In the genomic region with DNA sequence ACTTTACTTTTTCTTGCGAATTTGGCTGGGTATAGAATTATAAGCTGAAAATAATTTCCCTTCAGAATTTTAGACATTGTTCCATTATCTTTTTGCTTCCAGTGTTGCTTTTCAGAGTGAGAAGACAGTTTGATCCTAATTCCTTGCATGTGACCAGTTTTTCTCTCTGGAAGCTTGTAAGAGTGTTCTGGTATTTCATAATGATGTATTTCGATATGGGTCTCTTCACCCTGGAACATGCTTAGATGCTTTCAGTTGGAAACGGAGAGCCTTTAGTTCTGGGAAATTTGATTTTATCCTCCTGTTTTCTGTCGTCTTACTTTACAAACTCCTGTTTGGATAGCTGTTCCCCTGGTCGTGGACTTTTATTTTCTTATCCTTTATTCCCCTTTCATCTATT, we compare ENCODE assay signal across 20 cellular contexts. TPM values are rescaled to one million over a fixed set of nuclear protein-coding genes. Genes with fewer than 3 reads are reported as not detected.
"Had no signal": no experiment of that assay in that cellular context is flagged by ENCODE, and none has a peak within 500 bp of the region (broad histone marks: within the 10 kb centered on the region; RNA-seq: fewer than 3 reads in every experiment).

No MANE protein-coding gene starts in this region.

- H3K4me1 ChIP-seq: prostate gland had no signal

- H3K36me3 ChIP-seq: left lung, prostate gland, tibial nerve had no signal

- H3K27ac Mint-ChIP-seq: activated CD4-positive, alpha-beta memory T cell treated with anti-CD3 and anti-CD28 coated beads for 36 hours; activated CD4-positive, alpha-beta T cell treated with anti-CD3 and anti-CD28 coated beads for 36 hours; activated naive CD4-positive, alpha-beta T cell treated with anti-CD3 and anti-CD28 coated beads, Interleukin-2, amount 10 ng/mL, durations not matched to agents 7 days and 5 days; activated T-cell treated with anti-CD3 and anti-CD28 coated beads, Interleukin-2, amount 50 U/mL, for 24 hours; memory B cell; natural killer cell; stimulated activated naive B cell treated with anti-CD40 and anti-IgM and Interleukin-4, amounts not matched to agents 10 μg/mL and 1 μg/mL and 100 μg/mL, for 72 hours; T-helper 1 cell treated with Interleukin-12 subunit alpha and Interleukin-12 subunit beta and Interleukin-4 antibody, amounts not matched to agents 30 μg/mL and 1 μg/mL, for 36 hours had no signal

- DNase-seq: activated CD4-positive, alpha-beta memory T cell treated with anti-CD3 and anti-CD28 coated beads for 36 hours; activated CD4-positive, alpha-beta T cell treated with anti-CD3 and anti-CD28 coated beads for 36 hours; activated naive CD4-positive, alpha-beta T cell treated with anti-CD3 and anti-CD28 coated beads, Interleukin-2, amount 10 ng/mL, durations not matched to agents 7 days and 5 days; activated T-cell treated with anti-CD3 and anti-CD28 coated beads, Interleukin-2, amount 50 U/mL, for 24 hours; natural killer cell; nucleus accumbens; stimulated activated CD4-positive, alpha-beta T cell treated with anti-CD3 and anti-CD28 coated beads, Interleukin-4, amount 100 ng/mL, for 1 hour; stimulated activated naive B cell treated with anti-CD40 and anti-IgM and Interleukin-4, amounts not matched to agents 10 μg/mL and 1 μg/mL and 100 μg/mL, for 72 hours; substantia nigra had no signal

- ATAC-seq: activated CD4-positive, alpha-beta T cell treated with anti-CD3 and anti-CD28 coated beads for 36 hours; natural killer cell; stimulated activated naive B cell treated with anti-CD40 and anti-IgM and Interleukin-4, amounts not matched to agents 10 μg/mL and 1 μg/mL and 100 μg/mL, for 72 hours had no signal

- H3K36me3 Mint-ChIP-seq: activated CD4-positive, alpha-beta memory T cell treated with anti-CD3 and anti-CD28 coated beads for 36 hours; activated naive CD4-positive, alpha-beta T cell treated with anti-CD3 and anti-CD28 coated beads, Interleukin-2, amount 10 ng/mL, durations not matched to agents 7 days and 5 days; natural killer cell; stimulated activated naive B cell treated with anti-CD40 and anti-IgM and Interleukin-4, amounts not matched to agents 10 μg/mL and 1 μg/mL and 100 μg/mL, for 72 hours had no signal

- H3K9me3 ChIP-seq: left lung, prostate gland, tibial nerve had no signal

- H3K27ac ChIP-seq: cardiac muscle cell, hepatocyte, left lung, prostate gland had no signal

- H3K4me3 Mint-ChIP-seq: activated CD4-positive, alpha-beta memory T cell treated with anti-CD3 and anti-CD28 coated beads for 36 hours; activated CD4-positive, alpha-beta T cell treated with anti-CD3 and anti-CD28 coated beads for 36 hours; activated naive CD4-positive, alpha-beta T cell treated with anti-CD3 and anti-CD28 coated beads, Interleukin-2, amount 10 ng/mL, durations not matched to agents 7 days and 5 days; activated T-cell treated with anti-CD3 and anti-CD28 coated beads, Interleukin-2, amount 50 U/mL, for 24 hours; memory B cell; natural killer cell; stimulated activated naive B cell treated with anti-CD40 and anti-IgM and Interleukin-4, amounts not matched to agents 10 μg/mL and 1 μg/mL and 100 μg/mL, for 72 hours; T-helper 1 cell treated with Interleukin-12 subunit alpha and Interleukin-12 subunit beta and Interleukin-4 antibody, amounts not matched to agents 30 μg/mL and 1 μg/mL, for 36 hours had no signal

- H3K27me3 ChIP-seq: cardiac muscle cell, hepatocyte, left lung, tibial nerve had no signal

- H3K4me3 ChIP-seq: cardiac muscle cell, hepatocyte, left lung, prostate gland, tibial nerve had no signal

- FAIRE-seq: colon, endothelial cell of umbilical vein, keratinocyte had no signal

- H3K27me3 Mint-ChIP-seq: activated CD4-positive, alpha-beta memory T cell treated with anti-CD3 and anti-CD28 coated beads for 36 hours; activated CD4-positive, alpha-beta T cell treated with anti-CD3 and anti-CD28 coated beads for 36 hours; activated T-cell treated with anti-CD3 and anti-CD28 coated beads, Interleukin-2, amount 50 U/mL, for 24 hours; stimulated activated naive B cell treated with anti-CD40 and anti-IgM and Interleukin-4, amounts not matched to agents 10 μg/mL and 1 μg/mL and 100 μg/mL, for 72 hours had no signal

- H3K4me1 Mint-ChIP-seq: activated CD4-positive, alpha-beta T cell treated with anti-CD3 and anti-CD28 coated beads for 36 hours; activated naive CD4-positive, alpha-beta T cell treated with anti-CD3 and anti-CD28 coated beads, Interleukin-2, amount 10 ng/mL, durations not matched to agents 7 days and 5 days; memory B cell; natural killer cell; stimulated activated naive B cell treated with anti-CD40 and anti-IgM and Interleukin-4, amounts not matched to agents 10 μg/mL and 1 μg/mL and 100 μg/mL, for 72 hours had no signal

- H3K9me3 Mint-ChIP-seq: activated CD4-positive, alpha-beta memory T cell treated with anti-CD3 and anti-CD28 coated beads for 36 hours; activated naive CD4-positive, alpha-beta T cell treated with anti-CD3 and anti-CD28 coated beads, Interleukin-2, amount 10 ng/mL, durations not matched to agents 7 days and 5 days; activated T-cell treated with anti-CD3 and anti-CD28 coated beads, Interleukin-2, amount 50 U/mL, for 24 hours; memory B cell; natural killer cell; stimulated activated naive B cell treated with anti-CD40 and anti-IgM and Interleukin-4, amounts not matched to agents 10 μg/mL and 1 μg/mL and 100 μg/mL, for 72 hours; T-helper 1 cell treated with Interleukin-12 subunit alpha and Interleukin-12 subunit beta and Interleukin-4 antibody, amounts not matched to agents 30 μg/mL and 1 μg/mL, for 36 hours had no signal

RNA-seq across cellular contexts. Expression of a gene that starts 53.4 kb away (rescaled TPM):
- total RNA-seq: activated CD4-positive, alpha-beta memory T cell treated with anti-CD3 and anti-CD28 coated beads for 36 hours; activated CD4-positive, alpha-beta T cell treated with anti-CD3 and anti-CD28 coated beads for 36 hours; endothelial cell of umbilical vein; fibroblast of lung; left lung; natural killer cell; prostate gland had no signal
- polyA plus RNA-seq: endothelial cell of umbilical vein, fibroblast of lung, keratinocyte had no signal
